34 cellular contexts compared by ENCODE assay signal in the genomic region with DNA sequence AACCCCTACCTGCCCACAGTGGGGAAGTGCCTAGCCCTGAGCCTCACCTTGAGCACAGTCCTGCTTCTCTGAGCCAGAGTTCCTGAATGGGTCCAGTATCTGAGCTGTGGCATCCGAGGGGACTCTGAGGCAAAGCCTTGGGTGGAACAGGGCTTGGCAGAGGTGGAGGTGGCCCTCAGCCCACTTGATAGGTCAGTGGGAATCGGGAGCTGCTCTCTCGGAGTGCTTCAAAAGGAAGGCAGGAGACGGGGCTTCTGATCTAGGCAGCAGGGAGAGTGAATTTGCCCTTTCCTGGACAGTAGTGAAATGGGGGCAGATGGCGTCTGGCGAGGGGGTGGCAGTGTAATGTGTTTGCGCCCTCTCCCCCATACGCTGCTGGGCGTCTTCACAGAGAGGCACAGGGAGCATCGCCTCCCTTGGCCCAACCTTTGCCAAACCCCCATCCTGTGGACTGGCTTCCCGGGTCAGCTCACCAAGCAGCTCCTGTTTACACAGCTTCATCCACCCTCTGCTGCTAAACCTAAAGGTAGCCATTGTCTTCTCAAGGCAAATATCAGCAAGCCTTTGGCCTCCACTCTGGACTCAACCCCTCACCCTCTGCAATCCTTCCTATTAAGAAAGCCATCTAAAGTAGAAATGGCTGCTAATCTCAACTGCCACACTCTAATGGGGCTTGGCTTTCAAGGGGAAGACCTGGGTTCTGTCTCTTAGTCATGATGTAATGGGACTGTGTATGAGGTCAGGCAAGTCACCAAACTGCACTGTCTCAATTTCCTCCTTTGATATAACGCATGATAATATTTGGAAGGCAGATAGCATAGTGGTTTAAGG. TPM values are rescaled to one million over a fixed set of nuclear protein-coding genes. Genes with fewer than 3 reads are reported as not detected.
DNase-seq lines count a peak whose midpoint lies in the region; ATAC-seq, FAIRE-seq and TF ChIP-seq lines count a peak whose summit lies in the region.
"Had no signal": no experiment of that assay in that cellular context is flagged by ENCODE, and none has a peak within 500 bp of the region (broad histone marks: within the 10 kb centered on the region; RNA-seq: fewer than 3 reads in every experiment).

No MANE protein-coding gene starts in this region.

- CTCF ChIA-PET in H1 (lab: Charles Lee; ENCODE audit: partially characterized antibody): interaction anchor here (2.1 to 10.5 kb wide), 4 partner anchors 8 to 89 kb away, joined by 4 to 209 read pairs (median 20); a partner anchor contains a TSS

- H2BK20ac ChIP-seq in H1 (ENCODE audit: low read length): no peak overlapping the region; the same call in none of the 2 replicates

- H3K23me2 ChIP-seq in H1 (ENCODE audit: low read depth, low read length): no peaks in the 10 kb centered on the region

- TF ChIP-seq RAD21 in H1 (IDR thresholded peaks at IDR 0.05 in 1 of 2, conservative IDR thresholded peaks at IDR 0.05 in 1 of 2; ENCODE audit: low read depth in 2 of 2, low read length in 2 of 2): no peak

- no peak for FAIRE-seq in H1 (lab: Jason Lieb, UNC)
- FAIRE-seq: endometrium, GM18507, kidney had no signal

- no peak overlapping the region for H2BK120ac ChIP-seq in H1 (replicated peaks; ENCODE audit: low read depth, low read length)

- H2AK5ac ChIP-seq in H1 (ENCODE audit: low read depth, low read length): no peak overlapping the region

- POLR2A ChIA-PET in H1 (lab: Charles Lee; ENCODE audit: partially characterized antibody): interaction anchor here (1.0 to 36.7 kb wide), 5 partner anchors 12 to 69 kb away, joined by 3 to 801 read pairs (median 4); a partner anchor contains a TSS

- H3K9me3 ChIP-seq in H1 (ENCODE audit: insufficient read depth in 2 of 2, low read depth in 1 of 2, low read length in 1 of 2): no peaks in the 10 kb centered on the region
- H3K9me3 ChIP-seq: body of pancreas, HAP-1, heart right ventricle, upper lobe of right lung had no signal

- no peak for ATAC-seq in activated T-cell treated with anti-CD3 and anti-CD28 coated beads, Interleukin-2, amount 50 U/mL, for 72 hours (replicated peaks in 1 of 2)
- ATAC-seq in GM23338: no peak
- ATAC-seq in stimulated activated memory B cell treated with anti-CD40 and anti-IgM and Interleukin-4, amounts not matched to agents 10 μg/mL and 1 μg/mL and 100 μg/mL, for 72 hours: no peak
- ATAC-seq: activated T-cell treated with anti-CD3 and anti-CD28 coated beads, Interleukin-2, amount 50 U/mL, for 4 hours; body of pancreas; Panc1; stimulated activated effector memory CD8-positive, alpha-beta T cell treated with anti-CD3 and anti-CD28 coated beads, Interleukin-12 subunit alpha, Interleukin-12 subunit beta, amount 100 ng/mL, for 72 hours; upper lobe of right lung had no signal

- H3K27ac ChIP-seq in GM23338 (ENCODE audit: low read depth) (0 out of 2 replicates have a peak overlapping the region, but pooled peaks have one; percentile 45), H1 (ENCODE audit: low read depth, low read length) (no peak overlapping the region)
- H3K27ac ChIP-seq: heart right ventricle, upper lobe of right lung had no signal

- no peak for TF ChIP-seq POLR2A in H1 (IDR thresholded peaks at IDR 0.05; ENCODE audit: control extremely low read depth in 1 of 2, low read depth in 2 of 2, low read length in 2 of 2)

- H3K27me3 ChIP-seq in GM23338 (ENCODE audit: insufficient read depth) (no peaks in the 10 kb centered on the region), H1 (replicated peaks in 1 of 4; ENCODE audit: control insufficient read depth in 3 of 4, extremely low read depth in 1 of 4, insufficient read depth in 3 of 4, low read length in 3 of 4) (no peaks in the 10 kb centered on the region)
- H3K27me3 ChIP-seq: body of pancreas, heart right ventricle, upper lobe of right lung had no signal

- TF ChIP-seq EP300 in H1 (IDR thresholded peaks at IDR 0.05; ENCODE audit: borderline replicate concordance in 1 of 2, low read depth in 2 of 2, low read length in 2 of 2): no peak

- H4K5ac ChIP-seq in H1 (ENCODE audit: insufficient read length, low read depth, low read length): no peak overlapping the region

- H3K79me1 ChIP-seq in H1 (ENCODE audit: low read depth, low read length): no peaks in the 10 kb centered on the region

- H3K4me3 ChIP-seq in GM23338 (no peak overlapping the region), H1 (ENCODE audit: extremely low read depth in 1 of 4, insufficient read depth in 2 of 4, low read depth in 3 of 4, low read length in 4 of 4) (no peak overlapping the region)
- H3K4me3 ChIP-seq: body of pancreas, HAP-1, heart right ventricle, lung, upper lobe of right lung had no signal

- no peaks in the 10 kb centered on the region; the same call in 1 of the 2 replicates for H3F3A ChIP-seq in GM23338 (replicated peaks; ENCODE audit: low read depth)

- no peaks in the 10 kb centered on the region for H3K27me3 Mint-ChIP-seq in activated T-cell treated with anti-CD3 and anti-CD28 coated beads, Interleukin-2, amount 50 U/mL, for 24 hours
- H3K27me3 Mint-ChIP-seq in activated T-cell treated with anti-CD3 and anti-CD28 coated beads, Interleukin-2, amount 50 U/mL, for 72 hours (ENCODE audit: low read depth): no peaks in the 10 kb centered on the region
- H3K27me3 Mint-ChIP-seq in GM23338 (ENCODE audit: insufficient read depth, low read depth, poor library complexity): peaks cover 3% of the 10 kb centered on the region
- no peaks in the 10 kb centered on the region for H3K27me3 Mint-ChIP-seq in progenitor cell of endocrine pancreas
- H3K27me3 Mint-ChIP-seq in stimulated activated memory B cell treated with anti-CD40 and anti-IgM and Interleukin-4, amounts not matched to agents 10 μg/mL and 1 μg/mL and 100 μg/mL, for 72 hours: no peaks in the 10 kb centered on the region
- H3K27me3 Mint-ChIP-seq: CD4-positive, alpha-beta memory T cell had no signal

- no peak overlapping the region for H3K4ac ChIP-seq in H1 (replicated peaks; ENCODE audit: insufficient read length, low read depth, low read length)

- H2BK12ac ChIP-seq in H1 (ENCODE audit: low read depth, low read length): peak overlapping the region; percentile 35; the same call in 1 of the 2 replicates

- no peaks in the 10 kb centered on the region for H3K9me3 Mint-ChIP-seq in activated T-cell treated with anti-CD3 and anti-CD28 coated beads, Interleukin-2, amount 50 U/mL, for 24 hours
- H3K9me3 Mint-ChIP-seq in activated T-cell treated with anti-CD3 and anti-CD28 coated beads, Interleukin-2, amount 50 U/mL, for 72 hours: no peaks in the 10 kb centered on the region
- no peaks in the 10 kb centered on the region for H3K9me3 Mint-ChIP-seq in GM23338
- no peaks in the 10 kb centered on the region for H3K9me3 Mint-ChIP-seq in progenitor cell of endocrine pancreas (ENCODE audit: low read depth)
- H3K9me3 Mint-ChIP-seq in stimulated activated memory B cell treated with anti-CD40 and anti-IgM and Interleukin-4, amounts not matched to agents 10 μg/mL and 1 μg/mL and 100 μg/mL, for 72 hours: no peaks in the 10 kb centered on the region
- H3K9me3 Mint-ChIP-seq: activated T-cell treated with anti-CD3 and anti-CD28 coated beads, Interleukin-2, amount 50 U/mL, for 4 hours; CD4-positive, alpha-beta memory T cell; nephron; stimulated activated effector memory CD8-positive, alpha-beta T cell treated with anti-CD3 and anti-CD28 coated beads, Interleukin-12 subunit alpha, Interleukin-12 subunit beta, amount 100 ng/mL, for 72 hours had no signal

- H3K4me1 ChIP-seq in GM23338 (ENCODE audit: insufficient read depth): peaks cover 5% of the 10 kb centered on the region; the same call in 1 of the 2 replicates
- H3K4me1 ChIP-seq in H1 (replicated peaks in 1 of 4; ENCODE audit: control insufficient read depth in 3 of 4, insufficient read depth in 4 of 4, low read length in 3 of 4): peaks cover 0 to 12% (median 7%) of the 10 kb centered on the region in 4 experiments; a peak in 5 of 7 replicates
- H3K4me1 ChIP-seq: HAP-1 had no signal

- H3K36me3 ChIP-seq in GM23338 (ENCODE audit: insufficient read depth) (no peaks in the 10 kb centered on the region), H1 (ENCODE audit: control insufficient read depth in 2 of 4, insufficient read depth in 4 of 4, low read length in 3 of 4) (no peaks in the 10 kb centered on the region)
- H3K36me3 ChIP-seq: HAP-1, heart right ventricle, upper lobe of right lung had no signal

- no peak overlapping the region for H4K8ac ChIP-seq in H1 (ENCODE audit: extremely low read depth, insufficient read depth, low read length)

- H3K27ac Mint-ChIP-seq in activated T-cell treated with anti-CD3 and anti-CD28 coated beads, Interleukin-2, amount 50 U/mL, for 24 hours: no peak overlapping the region
- no peak overlapping the region for H3K27ac Mint-ChIP-seq in activated T-cell treated with anti-CD3 and anti-CD28 coated beads, Interleukin-2, amount 50 U/mL, for 72 hours
- peak overlapping the region; percentile 81 for H3K27ac Mint-ChIP-seq in GM23338
- peak overlapping the region; percentile 39 for H3K27ac Mint-ChIP-seq in progenitor cell of endocrine pancreas
- H3K27ac Mint-ChIP-seq in stimulated activated memory B cell treated with anti-CD40 and anti-IgM and Interleukin-4, amounts not matched to agents 10 μg/mL and 1 μg/mL and 100 μg/mL, for 72 hours: no peak overlapping the region
- H3K27ac Mint-ChIP-seq: nephron; stimulated activated effector memory CD8-positive, alpha-beta T cell treated with anti-CD3 and anti-CD28 coated beads, Interleukin-12 subunit alpha, Interleukin-12 subunit beta, amount 100 ng/mL, for 72 hours had no signal

- no peaks in the 10 kb centered on the region for H3K79me2 ChIP-seq in GM23338 (replicated peaks; ENCODE audit: insufficient read depth)
- H3K79me2 ChIP-seq in H1 (ENCODE audit: control insufficient read depth in 1 of 2, insufficient read depth in 2 of 2, low read length in 2 of 2): no peaks in the 10 kb centered on the region

- no peak overlapping the region for H3K56ac ChIP-seq in H1 (replicated peaks; ENCODE audit: insufficient read length, low read depth, low read length)

- H2BK5ac ChIP-seq in H1 (ENCODE audit: low read depth, low read length): peak overlapping the region; percentile 53

- no peak overlapping the region for H3K9ac ChIP-seq in H1 (replicated peaks in 1 of 4; ENCODE audit: extremely low read depth in 1 of 4, low read depth in 3 of 4, low read length in 3 of 4)

- 88% methylated on average over 12 of the region's 12 CpGs; no CpG with 5 or more reads in 1 of the 2 experiments for WGBS in H1 (ENCODE audit: extremely low coverage in 1 of 2, insufficient coverage in 1 of 2, insufficient read length in 1 of 2, insufficient replicate concordance in 2 of 2, low coverage in 1 of 2, low lambda C conversion rate in 2 of 2, missing lambda C conversion rate in 1 of 2), 2 experiments

- no peak overlapping the region for H3K18ac ChIP-seq in H1 (ENCODE audit: extremely low read depth, low read length)

- H2AFZ ChIP-seq in GM23338 (no peak overlapping the region), H1 (ENCODE audit: low read length) (no peak overlapping the region)

- no peaks in the 10 kb centered on the region for H3K36me3 Mint-ChIP-seq in activated T-cell treated with anti-CD3 and anti-CD28 coated beads, Interleukin-2, amount 50 U/mL, for 24 hours (ENCODE audit: low read depth)
- H3K36me3 Mint-ChIP-seq in activated T-cell treated with anti-CD3 and anti-CD28 coated beads, Interleukin-2, amount 50 U/mL, for 72 hours (ENCODE audit: insufficient read depth in 2 of 2): no peaks in the 10 kb centered on the region
- H3K36me3 Mint-ChIP-seq in GM23338 (ENCODE audit: low read depth) (no peaks in the 10 kb centered on the region), progenitor cell of endocrine pancreas (ENCODE audit: insufficient read depth) (no peaks in the 10 kb centered on the region)
- peaks cover 21% of the 10 kb centered on the region for H3K36me3 Mint-ChIP-seq in stimulated activated memory B cell treated with anti-CD40 and anti-IgM and Interleukin-4, amounts not matched to agents 10 μg/mL and 1 μg/mL and 100 μg/mL, for 72 hours

- no peaks in the 10 kb centered on the region for H3K9me2 ChIP-seq in GM23338 (ENCODE audit: insufficient read depth)

- no peak overlapping the region for H3K23ac ChIP-seq in H1 (ENCODE audit: insufficient read length)

- H3K4me1 Mint-ChIP-seq in activated T-cell treated with anti-CD3 and anti-CD28 coated beads, Interleukin-2, amount 50 U/mL, for 24 hours (ENCODE audit: low read depth): peaks cover 14% of the 10 kb centered on the region
- H3K4me1 Mint-ChIP-seq in activated T-cell treated with anti-CD3 and anti-CD28 coated beads, Interleukin-2, amount 50 U/mL, for 72 hours (ENCODE audit: low read depth): peaks cover 25% of the 10 kb centered on the region
- H3K4me1 Mint-ChIP-seq in GM23338: peaks cover 40% of the 10 kb centered on the region
- peaks cover 16% of the 10 kb centered on the region for H3K4me1 Mint-ChIP-seq in progenitor cell of endocrine pancreas (ENCODE audit: low read depth)
- H3K4me1 Mint-ChIP-seq in stimulated activated memory B cell treated with anti-CD40 and anti-IgM and Interleukin-4, amounts not matched to agents 10 μg/mL and 1 μg/mL and 100 μg/mL, for 72 hours: peaks cover 10% of the 10 kb centered on the region

- no peak overlapping the region for H3K4me3 Mint-ChIP-seq in activated T-cell treated with anti-CD3 and anti-CD28 coated beads, Interleukin-2, amount 50 U/mL, for 24 hours
- H3K4me3 Mint-ChIP-seq in activated T-cell treated with anti-CD3 and anti-CD28 coated beads, Interleukin-2, amount 50 U/mL, for 72 hours: no peak overlapping the region
- H3K4me3 Mint-ChIP-seq in GM23338 (no peak overlapping the region), progenitor cell of endocrine pancreas (ENCODE audit: low read depth) (no peak overlapping the region)
- no peak overlapping the region for H3K4me3 Mint-ChIP-seq in stimulated activated memory B cell treated with anti-CD40 and anti-IgM and Interleukin-4, amounts not matched to agents 10 μg/mL and 1 μg/mL and 100 μg/mL, for 72 hours
- H3K4me3 Mint-ChIP-seq: activated T-cell treated with anti-CD3 and anti-CD28 coated beads, Interleukin-2, amount 50 U/mL, for 4 hours; CD4-positive, alpha-beta memory T cell; nephron; stimulated activated effector memory CD8-positive, alpha-beta T cell treated with anti-CD3 and anti-CD28 coated beads, Interleukin-12 subunit alpha, Interleukin-12 subunit beta, amount 100 ng/mL, for 72 hours had no signal

- TF ChIP-seq CTCF in GM23338 (conservative IDR thresholded peaks at IDR 0.05; ENCODE audit: low read depth in 2 of 2) (no peak), H1 (IDR thresholded peaks at IDR 0.05; ENCODE audit: control extremely low read depth in 1 of 3, insufficient read depth in 1 of 3, low read depth in 1 of 3, low read length in 3 of 3) (no peak), progenitor cell of endocrine pancreas (IDR thresholded peaks at IDR 0.05; ENCODE audit: unreplicated experiment) (no peak)

- peak; percentile 21 for DNase-seq in activated T-cell treated with anti-CD3 and anti-CD28 coated beads, Interleukin-2, amount 50 U/mL, for 24 hours
- no peak for DNase-seq in activated T-cell treated with anti-CD3 and anti-CD28 coated beads, Interleukin-2, amount 50 U/mL, for 72 hours
- DNase-seq in GM23338 (ENCODE audit: low spot score) (no peak), H1 (ENCODE audit: low read depth in 1 of 2, low spot score in 2 of 2) (no peak), progenitor cell of endocrine pancreas (ENCODE audit: low spot score, unreplicated experiment) (no peak), HuH-7 (ENCODE audit: low spot score) (no peak)
- no peak for DNase-seq in stimulated activated naive CD4-positive, alpha-beta T cell treated with Interleukin-2 at 50 U/mL for 16 hours (lab: John Stamatoyannopoulos, UW)
- DNase-seq: activated CD4-positive, alpha-beta T cell treated with anti-CD3 and anti-CD28 coated beads for 48 hours; activated gamma-delta T cell treated with Interleukin-2 at 50 U/mL for 16 hours; activated T-cell treated with anti-CD3 and anti-CD28 coated beads, Interleukin-2, amount 50 U/mL, for 4 hours; body of pancreas; CD4-positive, alpha-beta memory T cell; cerebellar nuclear complex; dermis blood vessel endothelial cell; DMS153; foreskin melanocyte; heart right ventricle; kidney; NCI-H146; NCI-H2107; NCI-H345; SIG-M5; stimulated activated CD4-positive, alpha-beta T cell treated with anti-CD3 and anti-CD28 coated beads, Interleukin-15, amount 100 ng/mL, for 24 hours; stimulated activated CD4-positive, alpha-beta T cell treated with anti-CD3 and anti-CD28 coated beads, Interleukin-4, amount 100 ng/mL, for 4 hours; T-helper 9 cell; upper lobe of right lung had no signal

- no peaks in the 10 kb centered on the region for H4K20me1 ChIP-seq in GM23338 (replicated peaks; ENCODE audit: insufficient read depth)
- H4K20me1 ChIP-seq in H1 (replicated peaks in 1 of 2; ENCODE audit: control insufficient read depth in 1 of 2, insufficient read depth in 2 of 2, low read length in 2 of 2): no peaks in the 10 kb centered on the region

- H4K91ac ChIP-seq in H1 (replicated peaks; ENCODE audit: insufficient read length, low read length): no peak overlapping the region

- H3K4me2 ChIP-seq in GM23338 (no peak overlapping the region), H1 (ENCODE audit: insufficient read depth in 1 of 2, low read depth in 2 of 2, low read length in 2 of 2) (no peak overlapping the region)

- H2BK15ac ChIP-seq in H1 (ENCODE audit: low read length): no peak overlapping the region

- H3K14ac ChIP-seq in H1 (ENCODE audit: insufficient read length): no peak overlapping the region

RNA-seq across cellular contexts. Expression of a gene that starts 21.1 kb away (rescaled TPM):
- 100 to 1,000 TPM; 207 to 229 TPM for total RNA-seq in activated T-cell treated with anti-CD3 and anti-CD28 coated beads, Interleukin-2, amount 50 U/mL, for 72 hours
- 242 and 282 TPM in 2 replicates for total RNA-seq in GM23338 (2014; rRNA removed; shearing (Covaris generic))
- polyA plus RNA-seq in GM23338 (2016; fragmentation: Nextera tagmentation; extraction: Ambion mirVana) (294 and 311 TPM in 2 replicates), H1 (2011; rRNA removed) (61.8 and 89.8 TPM in 2 replicates)
- 284 and 287 TPM in 2 replicates for total RNA-seq in H1 (2021; fragmentation: NEBNext Ultra II Directional; extraction: Animal tissue kit (Norgen Biotek cat#: 25700))
- polyA plus RNA-seq in H1 (2011; cell fraction: cytosol; rRNA removed): 96.8 TPM
- polyA plus RNA-seq in H1 (2011; cell fraction: nucleus; rRNA removed): 39.8 TPM
- polyA plus RNA-seq in H1 (2012, experiment 1 of 2): 219 to 342 TPM (median 230 TPM) in 4 replicates
- 112 TPM for polyA plus RNA-seq in H1 (2012, experiment 2 of 2)
- polyA plus RNA-seq in H1 (2013, experiment 1 of 2): 194 TPM
- polyA plus RNA-seq in H1 (2013, experiment 2 of 2): 189 TPM
- polyA minus RNA-seq in H1 (2011; rRNA and poly(A)+ RNA removed): 57.0 and 61.8 TPM in 2 replicates
- polyA minus RNA-seq in H1 (2011; cell fraction: cytosol; rRNA and poly(A)+ RNA removed): 80.7 TPM
- 72.0 TPM for polyA minus RNA-seq in H1 (2011; cell fraction: nucleus; rRNA and poly(A)+ RNA removed)
- 142 and 154 TPM in 2 replicates for total RNA-seq in progenitor cell of endocrine pancreas

RNA-seq across cellular contexts. Expression of a gene that starts 46.3 kb away (rescaled TPM):
- total RNA-seq in activated T-cell treated with anti-CD3 and anti-CD28 coated beads, Interleukin-2, amount 50 U/mL, for 72 hours: 10 to 100 TPM; 26.7 to 31.2 TPM
- 39.6 and 40.0 TPM in 2 replicates for total RNA-seq in GM23338 (2014; rRNA removed; shearing (Covaris generic))
- polyA plus RNA-seq in GM23338 (2016; fragmentation: Nextera tagmentation; extraction: Ambion mirVana): 46.7 and 54.1 TPM in 2 replicates
- total RNA-seq in H1 (2021; fragmentation: NEBNext Ultra II Directional; extraction: Animal tissue kit (Norgen Biotek cat#: 25700)): 31.9 and 32.5 TPM in 2 replicates
- 42.4 and 59.4 TPM in 2 replicates for polyA plus RNA-seq in H1 (2011; rRNA removed)
- polyA plus RNA-seq in H1 (2011; cell fraction: cytosol; rRNA removed): 39.1 TPM
- 70.0 TPM for polyA plus RNA-seq in H1 (2011; cell fraction: nucleus; rRNA removed)
- polyA plus RNA-seq in H1 (2012, experiment 1 of 2): 26.0 to 34.8 TPM (median 30.2 TPM) in 4 replicates
- polyA plus RNA-seq in H1 (2012, experiment 2 of 2): 26.7 TPM
- 46.2 TPM for polyA plus RNA-seq in H1 (2013, experiment 1 of 2)
- polyA plus RNA-seq in H1 (2013, experiment 2 of 2): 41.3 TPM
- 2.0 and 2.8 TPM in 2 replicates for polyA minus RNA-seq in H1 (2011; rRNA and poly(A)+ RNA removed)
- 12.6 TPM for polyA minus RNA-seq in H1 (2011; cell fraction: cytosol; rRNA and poly(A)+ RNA removed)
- polyA minus RNA-seq in H1 (2011; cell fraction: nucleus; rRNA and poly(A)+ RNA removed): 10.9 TPM
- total RNA-seq in progenitor cell of endocrine pancreas: 18.4 and 19.9 TPM in 2 replicates

Comparison
In these comparisons a context has a peak if more than half of its experiments do, and no peak if none do; other contexts are left out.
1. H3K27ac Mint-ChIP-seq: peak in GM23338 (single experiment) and progenitor cell of endocrine pancreas (single experiment); none in activated T-cell treated with anti-CD3 and anti-CD28 coated beads, Interleukin-2, amount 50 U/mL, for 24 hours (single experiment), activated T-cell treated with anti-CD3 and anti-CD28 coated beads, Interleukin-2, amount 50 U/mL, for 72 hours (single experiment) and stimulated activated memory B cell treated with anti-CD40 and anti-IgM and Interleukin-4, amounts not matched to agents 10 μg/mL and 1 μg/mL and 100 μg/mL, for 72 hours (single experiment).